Comparison of ENCODE assay signal across 8 cellular contexts in genomic region chr4:128517096-128517738, GRCh38.
DNase-seq lines count a peak whose midpoint lies in the region; TF ChIP-seq lines count a peak whose summit lies in the region.
"Had no signal": no experiment of that assay in that cellular context is flagged by ENCODE, and none has a peak within 500 bp of the region (broad histone marks: within the 10 kb centered on the region; RNA-seq: fewer than 3 reads in every experiment).

No MANE protein-coding gene starts in this region.

- H3K23ac ChIP-seq in H9 (ENCODE audit: insufficient read length, low read depth, low read length): no peak overlapping the region

- H3K27me3 Mint-ChIP-seq in H9 (ENCODE audit: low read depth): no peaks in the 10 kb centered on the region

- no peak for TF ChIP-seq POLR2A in tibial nerve (IDR thresholded peaks at IDR 0.05)

- H3K4me3 ChIP-seq in fibroblast of mammary gland (ENCODE audit: control insufficient read depth, low read depth, low read length) (no peak overlapping the region), tibial nerve (no peak overlapping the region)

- no peak overlapping the region for H2BK20ac ChIP-seq in H9 (ENCODE audit: low read depth, low read length, poor library complexity, severe bottlenecking)

- H3K36me3 ChIP-seq in tibial nerve: no peaks in the 10 kb centered on the region

- no peak overlapping the region for H2BK5ac ChIP-seq in H9 (ENCODE audit: insufficient read length, low read length)

- H3K79me1 ChIP-seq in H9 (ENCODE audit: insufficient read depth, low read depth, low read length, poor library complexity, severe bottlenecking): no peaks in the 10 kb centered on the region

- CTCF ChIA-PET in RWPE1 (lab: Yijun Ruan, JAX): interaction anchor here (0.7 kb wide), 1 partner anchor 63 kb away, joined by 4 read pairs; no protein-coding TSS in a partner anchor

- H3K36me3 Mint-ChIP-seq in H9 (ENCODE audit: insufficient read depth in 1 of 3, low read depth in 3 of 3): peaks cover 0 to 9% (median 0%) of the 10 kb centered on the region in 3 experiments; a peak in 5 of 7 replicates

- H4K20me1 ChIP-seq in H9 (ENCODE audit: control insufficient read depth, insufficient read depth, insufficient read length): no peaks in the 10 kb centered on the region

- peak overlapping the region in 2 of 3 experiments; percentile 48 to 59; a peak in 2 of 7 replicates for H3K27ac Mint-ChIP-seq in H9

- H2BK120ac ChIP-seq in H9 (ENCODE audit: low read depth, low read length, poor library complexity, severe bottlenecking): no peak overlapping the region

- no peaks in the 10 kb centered on the region for H3K9me3 ChIP-seq in H9 (ENCODE audit: control insufficient read depth, low read depth, low read length)
- no peaks in the 10 kb centered on the region for H3K9me3 ChIP-seq in tibial nerve

- H3T11ph ChIP-seq in H9 (ENCODE audit: low read length): no peak overlapping the region

- TF ChIP-seq EP300 in tibial nerve (IDR thresholded peaks at IDR 0.05): no peak

- no peak overlapping the region for H4K8ac ChIP-seq in H9 (replicated peaks; ENCODE audit: insufficient read length, low read depth, low read length)

- H3K4me2 ChIP-seq in H9 (ENCODE audit: insufficient read depth, insufficient read length, low read length): no peak overlapping the region

- H3K27ac ChIP-seq in H9 (ENCODE audit: insufficient read length, low read depth, low read length): no peak overlapping the region
- peak overlapping the region; percentile 77 for H3K27ac ChIP-seq in RWPE1
- H3K27ac ChIP-seq in tibial nerve: peak overlapping the region in 3 of 4 donors; percentile 21 to 52 (median 38)

- H3K18ac ChIP-seq in H9 (ENCODE audit: insufficient read length, low read depth, low read length): no peak overlapping the region

- no CpG with 5 or more reads among the region's 4 CpGs for WGBS in H9 (ENCODE audit: extremely low coverage, insufficient read length, low lambda C conversion rate)
- 73 to 82% methylated on average over 4 of the region's 4 CpGs for WGBS in tibial nerve, 2 donors

- POLR2A ChIA-PET in RWPE1 (lab: Yijun Ruan, JAX; ENCODE audit: low non-redundant PET): interaction anchor here (0.6 kb wide), 1 partner anchor 244 kb away, joined by 3 read pairs; no protein-coding TSS in a partner anchor

- no peaks in the 10 kb centered on the region for H3K23me2 ChIP-seq in H9 (ENCODE audit: insufficient read length, low read depth, low read length, poor library complexity, severe bottlenecking)

- H4K5ac ChIP-seq in H9 (ENCODE audit: insufficient read length, low read depth, low read length): no peak overlapping the region

- peaks cover 6% of the 10 kb centered on the region; the same call in 1 of the 2 replicates for H3K4me1 ChIP-seq in H9 (ENCODE audit: insufficient read depth, low read length)
- H3K4me1 ChIP-seq in tibial nerve: peaks cover 0 to 22% (median 6%) of the 10 kb centered on the region in 4 donors

- H2BK12ac ChIP-seq in H9 (ENCODE audit: insufficient read length, low read depth, low read length): no peak overlapping the region

- H3K9ac ChIP-seq in H9 (ENCODE audit: extremely low read depth, insufficient read length, low read length): no peak overlapping the region

- H3K4me3 Mint-ChIP-seq in H9: no peak overlapping the region

- H3K14ac ChIP-seq in H9 (ENCODE audit: insufficient read depth, low read length): no peak overlapping the region

- H3K56ac ChIP-seq in H9 (ENCODE audit: insufficient read length, low read depth, low read length): no peak overlapping the region

- peaks cover 0 to 4% of the 10 kb centered on the region in 2 experiments; a peak in 3 of 5 replicates for H3K9me3 Mint-ChIP-seq in H9

- DNase-seq in H9: no peak
- no peak for DNase-seq in RWPE1 (ENCODE audit: low spot score)
- peak; percentile 88 for DNase-seq in fibroblast of mammary gland (ENCODE audit: low read depth)
- DNase-seq in tibial nerve (ENCODE audit: low spot score in 2 of 2): no peak
- no peak for DNase-seq in NCI-H1417 (lab: John Stamatoyannopoulos, UW)
- DNase-seq in SKM-1 (lab: John Stamatoyannopoulos, UW; ENCODE audit: unreplicated experiment): no peak
- DNase-seq in effector CD8-positive, alpha-beta T cell (lab: John Stamatoyannopoulos, UW): no peak
- DNase-seq: activated CD4-positive, alpha-beta T cell treated with anti-CD3 and anti-CD28 coated beads, Interleukin-2, amount 50 U/mL, for 48 hours had no signal

- H3K27me3 ChIP-seq in H9 (ENCODE audit: insufficient read depth, low read length) (no peaks in the 10 kb centered on the region), tibial nerve (no peaks in the 10 kb centered on the region)

- no peak overlapping the region for H2AFZ ChIP-seq in H9 (ENCODE audit: low read length)

- no peak overlapping the region for H2BK15ac ChIP-seq in H9 (ENCODE audit: low read depth, low read length)

- H3K4ac ChIP-seq in H9 (ENCODE audit: low read depth, low read length): no peak overlapping the region

- no peak overlapping the region for H2AK5ac ChIP-seq in H9 (ENCODE audit: insufficient read length, low read length)

- peaks cover 22 to 31% of the 10 kb centered on the region in 2 experiments for H3K4me1 Mint-ChIP-seq in H9

- H4K91ac ChIP-seq in H9 (ENCODE audit: insufficient read length, low read depth, low read length): no peak overlapping the region

- H3K79me2 ChIP-seq in H9 (ENCODE audit: insufficient read depth, low read length): no peaks in the 10 kb centered on the region

- TF ChIP-seq CTCF in H9 (conservative IDR thresholded peaks at IDR 0.05) (no peak), RWPE1 (conservative IDR thresholded peaks at IDR 0.05; ENCODE audit: low read depth) (no peak), fibroblast of mammary gland (conservative IDR thresholded peaks at IDR 0.05; ENCODE audit: control insufficient read depth, insufficient read depth, low read depth, low read length) (no peak), tibial nerve (IDR thresholded peaks at IDR 0.05) (no peak)
